ENCODE assay signal across 1 cellular context in genomic region chr17:79839363-79840203, GRCh38.
TF ChIP-seq lines count a peak whose summit lies in the region.

Gene CBX4 (minus strand): TSS chr17:79839440. CDS start chr17:79839251, 189 bp downstream.

TF ChIP-seq in K562, 482 proteins besides CTCF, POLR2A, EP300 and RAD21 (continued from another document):
- no peak for TF ChIP-seq CHD7 (IDR thresholded peaks at IDR 0.05; ENCODE audit: low read depth, low read length)
- peak; percentile 34 for TF ChIP-seq SMAD1 (IDR thresholded peaks at IDR 0.05; ENCODE audit: low read depth, low read length, partially characterized antibody)
- TF ChIP-seq CREB3L1 (IDR thresholded peaks at IDR 0.05; ENCODE audit: borderline replicate concordance, low read depth), result peak; percentile 86
- TF ChIP-seq E2F1 (CRISPR knock-in tag; IDR thresholded peaks at IDR 0.05), result peak; percentile 67; the same call in 1 of the 2 replicates
- no peak; the same call in 1 of the 2 replicates for TF ChIP-seq ZNF311 (CRISPR knock-in tag; IDR thresholded peaks at IDR 0.05)
- TF ChIP-seq RBM14 (IDR thresholded peaks at IDR 0.05; ENCODE audit: borderline replicate concordance, insufficient read depth, low read depth, low read length), result 0 out of 2 replicates have a peak, but pooled peaks have one; percentile 62
- TF ChIP-seq HNRNPUL1 (IDR thresholded peaks at IDR 0.05; ENCODE audit: low read length), result no peak
- TF ChIP-seq CREB5 (CRISPR knock-in tag; IDR thresholded peaks at IDR 0.05), result no peak
- TF ChIP-seq KAT7 (CRISPR knock-in tag; IDR thresholded peaks at IDR 0.05; ENCODE audit: borderline replicate concordance), result peak; percentile 78; the same call in 1 of the 2 replicates
- TF ChIP-seq ZNF318 (IDR thresholded peaks at IDR 0.05; ENCODE audit: borderline replicate concordance in 1 of 2, low read depth in 1 of 2), result no peak
- peak; percentile 95; the same call in 1 of the 2 replicates for TF ChIP-seq GATAD2B (IDR thresholded peaks at IDR 0.05; ENCODE audit: borderline replicate concordance)
- no peak for TF ChIP-seq FOXO4 (CRISPR knock-in tag; IDR thresholded peaks at IDR 0.05)
- TF ChIP-seq PHTF2 (CRISPR knock-in tag; IDR thresholded peaks at IDR 0.05), result 0 out of 2 replicates have a peak, but pooled peaks have one; percentile 8
- no peak for TF ChIP-seq KAT8 (IDR thresholded peaks at IDR 0.05; ENCODE audit: low read depth)
